ENCODE assay signal across 8 cellular contexts in genomic region chr2:176817061-176817565, GRCh38.
DNase-seq lines count a peak whose midpoint lies in the region; ATAC-seq and TF ChIP-seq lines count a peak whose summit lies in the region.

No MANE protein-coding gene starts in this region.

- in situ Hi-C loops in T47D (cut with HindIII; ENCODE audit: low pct_unique_long_range_greater_than_20kb, low sequenced_read_pairs) = no loop called here
- in situ Hi-C loops in mammary epithelial cell (cut with MboI; ENCODE audit: low sequenced_read_pairs in 2 of 2) = loop anchor here (25.0 kb wide), 1 partner anchor 680 kb away; the partner anchor contains the start of gene HOXD8 (in 2 of the 2)

- H3K27me3 ChIP-seq in mammary epithelial cell (ENCODE audit: insufficient read depth, low read length) = peaks cover 2% of the 10 kb centered on the region
- peaks cover 3% of the 10 kb centered on the region for H3K27me3 ChIP-seq in suprapubic skin

- dilution Hi-C loops in mammary epithelial cell (cut with HindIII; ENCODE audit: low sequenced_read_pairs) = no loop called here

- no peak overlapping the region for H3K4me2 ChIP-seq in mammary epithelial cell (ENCODE audit: insufficient read depth, low read depth, low read length)

- CTCF ChIA-PET in mammary epithelial cell (lab: Charles Lee; ENCODE audit: low non-redundant PET) = no interaction called here

- WGBS in mammary epithelial cell (ENCODE audit: low coverage, missing lambda C conversion rate) = 82% methylated on average over 6 of the region's 7 CpGs
- 83% methylated on average over 7 of the region's 7 CpGs for WGBS in suprapubic skin

- ATAC-seq in GM21576 (IDR thresholded peaks at IDR 0.05; ENCODE audit: unreplicated experiment) = no peak

- H3K27ac ChIP-seq in mammary epithelial cell (ENCODE audit: insufficient read depth, low read depth, low read length) (no peak overlapping the region), suprapubic skin (no peak overlapping the region)

- no peaks in the 10 kb centered on the region for H3K36me3 Mint-ChIP-seq in type B pancreatic cell

- TF ChIP-seq CTCF in mammary epithelial cell (conservative IDR thresholded peaks at IDR 0.05 in 1 of 2, IDR thresholded peaks at IDR 0.05 in 1 of 2; ENCODE audit: extremely low read depth in 1 of 2, insufficient read depth in 1 of 2, low read depth in 1 of 2, low read length in 2 of 2) = peak in 1 of 2 donors; percentile 29
- TF ChIP-seq CTCF in type B pancreatic cell (conservative IDR thresholded peaks at IDR 0.05) = peak; percentile 32
- TF ChIP-seq CTCF in suprapubic skin (IDR thresholded peaks at IDR 0.05) = no peak

- H3K4me1 ChIP-seq in mammary epithelial cell (ENCODE audit: insufficient read depth, low read length) = no peaks in the 10 kb centered on the region
- H3K4me1 ChIP-seq in suprapubic skin = no peaks in the 10 kb centered on the region

- no peak overlapping the region for H2AFZ ChIP-seq in mammary epithelial cell (ENCODE audit: low read depth, low read length)

- H3K9me3 ChIP-seq in mammary epithelial cell (replicated peaks; ENCODE audit: insufficient read depth, low read length) (no peaks in the 10 kb centered on the region), suprapubic skin (no peaks in the 10 kb centered on the region)

- no peak overlapping the region for H3K9ac ChIP-seq in mammary epithelial cell (ENCODE audit: insufficient read depth, low read length)

- no peaks in the 10 kb centered on the region for H4K20me1 ChIP-seq in mammary epithelial cell (ENCODE audit: insufficient read depth, low read length)

- H3K79me2 ChIP-seq in mammary epithelial cell (ENCODE audit: insufficient read depth, low read length) = no peaks in the 10 kb centered on the region

- TF ChIP-seq EP300 in suprapubic skin (IDR thresholded peaks at IDR 0.05) = no peak

- no peak overlapping the region for H3K4me3 Mint-ChIP-seq in type B pancreatic cell

- intact Hi-C loops in mammary epithelial cell (cut with micrococcal nuclease) = loop anchor here (1.0 kb wide), 1 partner anchor 331 kb away; no protein-coding TSS in a partner anchor

- no TSS peak for BruUV-seq in mammary epithelial cell (replicated peaks; lab: Mats Ljungman, UMichigan)

- peaks cover 34% of the 10 kb centered on the region for H3K4me1 Mint-ChIP-seq in type B pancreatic cell (ENCODE audit: unreplicated experiment)

- DNase-seq in T47D (ENCODE audit: low read depth in 1 of 2, low spot score in 1 of 2) (peak; percentile 28 to 61), mammary epithelial cell (no peak), NCI-H2227 treated with DMSO at 0.1 percent for 48 hours (lab: John Stamatoyannopoulos, UW) (peak; percentile 94), dermis blood vessel endothelial cell (peak; percentile 13), type B pancreatic cell (ENCODE audit: extremely low spot score, unreplicated experiment) (no peak), suprapubic skin (ENCODE audit: low spot score in 2 of 2) (no peak), occipital lobe (lab: John Stamatoyannopoulos, UW) (no peak)

- H3K9me3 Mint-ChIP-seq in type B pancreatic cell = no peaks in the 10 kb centered on the region

- H3K27ac Mint-ChIP-seq in type B pancreatic cell = no peak overlapping the region

- TF ChIP-seq POLR2A in suprapubic skin (IDR thresholded peaks at IDR 0.05) = no peak

- H3K36me3 ChIP-seq in mammary epithelial cell (ENCODE audit: insufficient read depth, low read length) = no peaks in the 10 kb centered on the region
- H3K36me3 ChIP-seq in suprapubic skin = no peaks in the 10 kb centered on the region

- H3K4me3 ChIP-seq in mammary epithelial cell (replicated peaks in 1 of 3; ENCODE audit: insufficient read depth in 1 of 3, low read depth in 2 of 3, low read length in 3 of 3) (no peak overlapping the region), suprapubic skin (no peak overlapping the region)

- peaks cover 13% of the 10 kb centered on the region for H3K27me3 Mint-ChIP-seq in type B pancreatic cell

Comparison
In these comparisons a context has a peak if more than half of its experiments do, and no peak if none do; other contexts are left out.
1. DNase-seq: peak in T47D (2 of 2), NCI-H2227 treated with DMSO at 0.1 percent for 48 hours (single experiment) and dermis blood vessel endothelial cell (single experiment); none in mammary epithelial cell (single experiment), type B pancreatic cell (single experiment), suprapubic skin (0 of 2) and occipital lobe (single experiment).